Comparison of ENCODE assay signal across 7 cellular contexts in the genomic region with DNA sequence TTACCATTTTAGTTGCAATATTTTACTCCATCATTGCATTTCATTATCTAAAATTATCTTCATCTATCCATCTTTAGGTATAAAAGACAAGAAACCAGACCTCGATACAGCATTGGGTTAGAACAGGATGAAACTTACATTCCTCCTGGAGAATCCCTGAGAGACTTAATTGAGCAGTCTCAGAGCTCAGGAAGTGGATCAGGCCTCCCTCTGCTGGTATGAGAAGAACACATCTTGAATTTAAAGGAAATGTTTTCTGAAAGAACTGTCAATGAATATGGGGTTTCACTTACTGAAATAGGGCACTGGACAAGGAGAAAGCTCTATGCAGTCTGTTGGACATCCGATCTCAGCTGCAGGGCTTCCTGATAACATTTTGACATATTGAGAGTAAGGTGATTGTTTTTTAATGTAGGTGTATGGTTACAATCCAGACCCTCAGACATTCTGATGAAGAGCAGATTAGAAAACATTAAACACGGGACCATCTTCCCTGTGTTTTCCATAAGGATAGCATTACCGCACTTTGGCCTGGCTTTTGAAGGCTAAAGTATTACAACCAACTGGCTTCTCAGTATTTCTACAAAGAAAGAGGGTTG.
DNase-seq lines count a peak whose midpoint lies in the region; ATAC-seq and TF ChIP-seq lines count a peak whose summit lies in the region.

No MANE protein-coding gene starts in this region.

- H3K27ac Mint-ChIP-seq in activated T-helper 2 cell treated with anti-CD3 and anti-CD28 coated beads, Interferon-gamma antibody, Interleukin-2, Interleukin-4, amounts not matched to agents 10 μg/mL and 5 μg/mL and 100 μg/mL, durations not matched to agents 14 hours and 24 hours and 36 hours: no peak overlapping the region

- no peaks in the 10 kb centered on the region for H3K9me3 Mint-ChIP-seq in activated T-helper 2 cell treated with anti-CD3 and anti-CD28 coated beads, Interferon-gamma antibody, Interleukin-2, Interleukin-4, amounts not matched to agents 10 μg/mL and 5 μg/mL and 100 μg/mL, durations not matched to agents 14 hours and 24 hours and 36 hours

- no peak overlapping the region for H3K4me3 Mint-ChIP-seq in activated T-helper 2 cell treated with anti-CD3 and anti-CD28 coated beads, Interferon-gamma antibody, Interleukin-2, Interleukin-4, amounts not matched to agents 10 μg/mL and 5 μg/mL and 100 μg/mL, durations not matched to agents 14 hours and 24 hours and 36 hours (ENCODE audit: low read depth)

- DNase-seq in NCI-H345 (lab: John Stamatoyannopoulos, UW): peak; percentile 17
- peak; percentile 85 to 87 for DNase-seq in cardiac fibroblast (ENCODE audit: low read depth in 2 of 2)
- DNase-seq in lung microvascular endothelial cell (ENCODE audit: low read depth in 2 of 2): peak; percentile 45 to 74
- no peak for DNase-seq in activated T-helper 2 cell treated with anti-CD3 and anti-CD28 coated beads, Interferon-gamma antibody, Interleukin-2, Interleukin-4, amounts not matched to agents 10 μg/mL and 5 μg/mL and 100 μg/mL, durations not matched to agents 14 hours and 24 hours and 36 hours (ENCODE audit: low spot score)

- intact Hi-C loops in activated T-helper 2 cell treated with anti-CD3 and anti-CD28 coated beads, Interferon-gamma antibody, Interleukin-2, Interleukin-4, amounts not matched to agents 10 μg/mL and 5 μg/mL and 100 μg/mL, durations not matched to agents 14 hours and 24 hours and 36 hours (cut with micrococcal nuclease): no loop called here

- TF ChIP-seq CTCF in GM12874 (IDR thresholded peaks at IDR 0.05; ENCODE audit: insufficient read depth, low read depth, low read length): 0 out of 2 replicates have a peak, but pooled peaks have one; percentile 12
- TF ChIP-seq CTCF in cardiac fibroblast (IDR thresholded peaks at IDR 0.05; ENCODE audit: low read depth, low read length): peak; percentile 59

- H3K27me3 Mint-ChIP-seq in activated T-helper 2 cell treated with anti-CD3 and anti-CD28 coated beads, Interferon-gamma antibody, Interleukin-2, Interleukin-4, amounts not matched to agents 10 μg/mL and 5 μg/mL and 100 μg/mL, durations not matched to agents 14 hours and 24 hours and 36 hours (ENCODE audit: low read depth): peaks cover 11% of the 10 kb centered on the region

- ATAC-seq in GM18519 (IDR thresholded peaks at IDR 0.05; ENCODE audit: low FRiP score, unreplicated experiment): no peak
- no peak for ATAC-seq in HG03097 (IDR thresholded peaks at IDR 0.05; ENCODE audit: low FRiP score, unreplicated experiment)

- H3K4me1 Mint-ChIP-seq in activated T-helper 2 cell treated with anti-CD3 and anti-CD28 coated beads, Interferon-gamma antibody, Interleukin-2, Interleukin-4, amounts not matched to agents 10 μg/mL and 5 μg/mL and 100 μg/mL, durations not matched to agents 14 hours and 24 hours and 36 hours (ENCODE audit: low read depth): peaks cover under 1% of the 10 kb centered on the region

- H3K4me3 ChIP-seq in cardiac fibroblast (replicated peaks in 1 of 2; ENCODE audit: low read depth in 2 of 2, low read length in 2 of 2): no peak overlapping the region

- H3K36me3 Mint-ChIP-seq in activated T-helper 2 cell treated with anti-CD3 and anti-CD28 coated beads, Interferon-gamma antibody, Interleukin-2, Interleukin-4, amounts not matched to agents 10 μg/mL and 5 μg/mL and 100 μg/mL, durations not matched to agents 14 hours and 24 hours and 36 hours (ENCODE audit: low read depth): no peaks in the 10 kb centered on the region
